ENCODE assay signal across 17 cellular contexts in the genomic region with DNA sequence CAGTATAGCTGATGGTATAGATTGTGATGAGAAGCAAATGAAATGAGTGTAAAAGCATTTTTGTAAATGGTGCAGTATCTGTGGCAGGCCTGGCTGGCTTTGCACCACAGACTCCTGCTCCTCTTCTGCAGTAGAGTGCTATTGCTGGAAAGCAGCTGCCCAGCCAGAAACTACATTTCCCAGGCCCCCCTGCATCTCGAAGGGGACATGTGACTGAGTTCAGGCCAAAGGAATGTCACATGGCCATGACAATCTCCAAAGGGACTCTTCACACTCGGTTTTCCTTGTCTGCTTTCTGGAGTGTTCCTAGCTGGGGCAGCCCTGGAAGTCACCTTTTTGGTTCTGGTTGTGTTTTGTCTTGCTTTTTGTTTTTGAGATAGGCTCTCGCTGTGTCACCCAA.
"Had no signal": no experiment of that assay in that cellular context is flagged by ENCODE, and none has a peak within 500 bp of the region (broad histone marks: within the 10 kb centered on the region; RNA-seq: fewer than 3 reads in every experiment).

No MANE protein-coding gene starts in this region.

- H3K27ac ChIP-seq: WERI-Rb-1 had no signal

- ATAC-seq: activated CD8-positive, alpha-beta T cell treated with anti-CD3 and anti-CD28 coated beads, Interleukin-2, amount 10 ng/mL, durations not matched to agents 7 days and 5 days; activated T-cell treated with anti-CD3 and anti-CD28 coated beads, Interleukin-2, amount 50 U/mL, for 72 hours; esophagus mucosa; left ventricle myocardium superior; stimulated activated memory B cell treated with anti-CD40 and anti-IgM and Interleukin-4, amounts not matched to agents 10 μg/mL and 1 μg/mL and 100 μg/mL, for 72 hours had no signal

- H3K36me3 ChIP-seq: WERI-Rb-1 had no signal

- FAIRE-seq: colon had no signal

- DNase-seq: activated CD4-positive, alpha-beta T cell treated with anti-CD3 and anti-CD28 coated beads for 4 hours; activated CD8-positive, alpha-beta memory T cell treated with anti-CD3 and anti-CD28 coated beads, Interleukin-2, amount 50 U/mL, for 4 hours; activated CD8-positive, alpha-beta T cell treated with anti-CD3 and anti-CD28 coated beads, Interleukin-2, amount 10 ng/mL, durations not matched to agents 7 days and 5 days; activated gamma-delta T cell treated with Interleukin-2 at 50 U/mL for 16 hours; activated T-cell treated with anti-CD3 and anti-CD28 coated beads, Interleukin-2, amount 50 U/mL, for 72 hours; amniotic stem cell; caudate nucleus; hippocampal formation; left ventricle myocardium superior; nucleus accumbens; posterior cingulate gyrus; retina; stimulated activated CD4-positive, alpha-beta T cell treated with anti-CD3 and anti-CD28 coated beads, Interleukin-2, amount 100 ng/mL, for 48 hours; WERI-Rb-1 had no signal
